Comparison of ENCODE assay signal across 9 cellular contexts in the genomic region with DNA sequence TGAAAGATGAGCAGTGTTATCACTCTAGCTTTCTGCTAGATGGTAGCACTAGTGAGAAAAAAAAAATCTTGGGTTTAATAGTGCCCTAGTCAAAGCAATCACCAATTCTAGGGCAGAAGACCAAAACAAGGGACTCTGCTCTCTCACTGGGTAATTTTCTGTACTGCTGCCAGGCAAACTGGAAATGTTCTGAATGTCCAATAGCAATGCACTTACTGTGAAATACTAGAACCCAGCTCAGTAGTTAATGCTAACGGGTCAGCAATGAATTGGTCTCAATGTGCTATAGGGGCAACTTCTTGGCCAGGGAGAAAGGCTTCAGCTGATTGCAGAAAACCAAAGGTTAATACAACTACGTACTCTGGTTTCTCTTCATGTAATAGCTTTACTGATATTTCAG. TPM values are rescaled to one million over a fixed set of nuclear protein-coding genes. Genes with fewer than 3 reads are reported as not detected.
DNase-seq lines count a peak whose midpoint lies in the region; ATAC-seq and TF ChIP-seq lines count a peak whose summit lies in the region.
"Had no signal": no experiment of that assay in that cellular context is flagged by ENCODE, and none has a peak within 500 bp of the region (broad histone marks: within the 10 kb centered on the region; RNA-seq: fewer than 3 reads in every experiment).

No MANE protein-coding gene starts in this region.

- H3K36me3 ChIP-seq in Caco-2 (ENCODE audit: control insufficient read depth, insufficient read depth, low read length) (no peaks in the 10 kb centered on the region), PC-9 (ENCODE audit: low read depth) (no peaks in the 10 kb centered on the region), esophagus squamous epithelium (no peaks in the 10 kb centered on the region)

- POLR2A ChIA-PET in Caco-2 (lab: Charles Lee): interaction anchor here (0.6 to 1.2 kb wide), 2 partner anchors 52 to 62 kb away, joined by 3 to 6 read pairs; a partner anchor contains a TSS
- POLR2A ChIA-PET in PC-9 (lab: Charles Lee; ENCODE audit: unreplicated experiment): interaction anchor here (0.6 to 0.7 kb wide), 3 partner anchors 52 to 1586 kb away, joined by 3 read pairs; a partner anchor contains a TSS

- no peaks in the 10 kb centered on the region; the same call in 1 of the 2 replicates for H4K20me1 ChIP-seq in PC-9 (ENCODE audit: insufficient read depth)

- H3K9me3 ChIP-seq in Caco-2 (no peaks in the 10 kb centered on the region), PC-9 (ENCODE audit: insufficient read depth, low read depth) (no peaks in the 10 kb centered on the region), esophagus squamous epithelium (no peaks in the 10 kb centered on the region)

- peak overlapping the region; percentile 100 for H3K4me2 ChIP-seq in PC-9

- no peak for TF ChIP-seq POLR2A in esophagus squamous epithelium (IDR thresholded peaks at IDR 0.05)

- no peak overlapping the region for H3K4me3 ChIP-seq in Caco-2 (ENCODE audit: low read depth, low read length)
- H3K4me3 ChIP-seq in PC-9: no peak overlapping the region; the same call in 1 of the 2 replicates
- H3K4me3 ChIP-seq in esophagus squamous epithelium: peak overlapping the region; percentile 59 to 91 (median 71)
- H3K4me3 ChIP-seq: lung had no signal

- no peak for ATAC-seq in GM21515 (IDR thresholded peaks at IDR 0.05; ENCODE audit: unreplicated experiment)
- ATAC-seq in HG02973 (IDR thresholded peaks at IDR 0.05; ENCODE audit: unreplicated experiment): no peak

- H3F3A ChIP-seq in PC-9 (ENCODE audit: insufficient read depth, low read depth): no peaks in the 10 kb centered on the region

- CTCF ChIA-PET in Caco-2 (lab: Charles Lee): interaction anchor here (0.9 to 1.9 kb wide), 2 partner anchors 52 to 111 kb away, joined by 4 to 6 read pairs; a partner anchor contains a TSS
- CTCF ChIA-PET in PC-9 (lab: Charles Lee): no interaction called here

- peaks cover 15% of the 10 kb centered on the region for H3K36me3 Mint-ChIP-seq in Caco-2 (ENCODE audit: insufficient read depth, unreplicated experiment)

- no peaks in the 10 kb centered on the region for H3K27me3 Mint-ChIP-seq in Caco-2 (ENCODE audit: insufficient read depth, unreplicated experiment)

- no peaks in the 10 kb centered on the region for H3K9me2 ChIP-seq in PC-9 (ENCODE audit: insufficient read depth)

- H3K4me3 Mint-ChIP-seq in Caco-2 (ENCODE audit: unreplicated experiment): peak overlapping the region; percentile 31

- intact Hi-C loops in Caco-2 (cut with micrococcal nuclease; ENCODE audit: unreplicated experiment) (no loop called here), PC-9 (cut with micrococcal nuclease; ENCODE audit: unreplicated experiment) (no loop called here), esophagus squamous epithelium (cut with DNase I) (loop anchor here (5.0 kb wide), 1 partner anchor 53 kb away; a partner anchor contains a TSS)

- peak overlapping the region; percentile 18 for H3K27ac Mint-ChIP-seq in Caco-2 (ENCODE audit: unreplicated experiment)

- H2AFZ ChIP-seq in PC-9: no peak overlapping the region

- H3K4me1 ChIP-seq in Caco-2: peaks cover 12% of the 10 kb centered on the region
- H3K4me1 ChIP-seq in PC-9 (replicated peaks; ENCODE audit: insufficient read depth): peaks cover 29% of the 10 kb centered on the region
- peaks cover 14 to 68% (median 23%) of the 10 kb centered on the region in 3 donors for H3K4me1 ChIP-seq in esophagus squamous epithelium

- DNase-seq in Caco-2: no peak
- DNase-seq in PC-9: no peak
- DNase-seq in esophagus squamous epithelium (lab: John Stamatoyannopoulos, UW): no peak
- DNase-seq in pons (ENCODE audit: low spot score): peak; percentile 81
- no peak for DNase-seq in NCI-H128 (lab: John Stamatoyannopoulos, UW; ENCODE audit: unreplicated experiment)
- no peak for DNase-seq in NOMO-1 (lab: John Stamatoyannopoulos, UW; ENCODE audit: unreplicated experiment in 2 of 2)

- peaks cover 27% of the 10 kb centered on the region for H3K4me1 Mint-ChIP-seq in Caco-2 (ENCODE audit: low read depth, unreplicated experiment)

- WGBS in esophagus squamous epithelium, 2 donors: 8 to 25% methylated on average over 2 of the region's 2 CpGs

- H3K27me3 ChIP-seq in Caco-2 (replicated peaks; ENCODE audit: control insufficient read depth, insufficient read depth, low read length): no peaks in the 10 kb centered on the region
- H3K27me3 ChIP-seq in PC-9 (ENCODE audit: insufficient read depth, low read depth): no peaks in the 10 kb centered on the region
- H3K27me3 ChIP-seq in esophagus squamous epithelium: no peaks in the 10 kb centered on the region

- H3K79me2 ChIP-seq in PC-9 (ENCODE audit: low read depth): peaks cover 56% of the 10 kb centered on the region

- H3K9me3 Mint-ChIP-seq in Caco-2 (ENCODE audit: unreplicated experiment): no peaks in the 10 kb centered on the region

- no peak for TF ChIP-seq CTCF in Caco-2 (IDR thresholded peaks at IDR 0.05; ENCODE audit: insufficient read depth in 1 of 2, low read depth in 1 of 2, low read length in 1 of 2, severe bottlenecking in 1 of 2, unreplicated experiment in 1 of 2)
- TF ChIP-seq CTCF in PC-9 (conservative IDR thresholded peaks at IDR 0.05): no peak
- TF ChIP-seq CTCF in esophagus squamous epithelium (IDR thresholded peaks at IDR 0.05): no peak

- no TSS peak for BruUV-seq in Caco-2 (replicated peaks; lab: Mats Ljungman, UMichigan)
- BruUV-seq in PC-9 (replicated peaks; lab: Mats Ljungman, UMichigan): no TSS peak

- no peak overlapping the region for H3K27ac ChIP-seq in PC-9
- H3K27ac ChIP-seq in esophagus squamous epithelium: peak overlapping the region; percentile 90 to 97 (median 94)

RNA-seq across cellular contexts. Expression of a gene that starts 2.2 kb away (rescaled TPM):
- 26.9 and 28.7 TPM in 2 replicates for total RNA-seq in Caco-2 (2022)
- 16.3 and 24.7 TPM in 2 replicates for total RNA-seq in PC-9 (2021)
- 10 to 100 TPM; 12.5 to 28.0 (median 20.6) TPM for total RNA-seq in esophagus squamous epithelium

RNA-seq across cellular contexts. Expression of a gene that starts 51.9 kb away (rescaled TPM):
- total RNA-seq in Caco-2 (2022) (156 and 160 TPM in 2 replicates), PC-9 (2021) (270 and 280 TPM in 2 replicates), esophagus squamous epithelium (100 to 1,000 TPM; 240 to 303 (median 268) TPM)

Comparison
In these comparisons a context has a peak if more than half of its experiments do, and no peak if none do; other contexts are left out.
1. H3K4me3 ChIP-seq: peak in esophagus squamous epithelium (4 of 4); none in Caco-2 (single experiment) and PC-9 (single experiment).